Comparison of ENCODE assay signal across 7 cellular contexts in genomic region chr1:214123061-214123784, GRCh38.
DNase-seq lines count a peak whose midpoint lies in the region; TF ChIP-seq lines count a peak whose summit lies in the region.

No MANE protein-coding gene starts in this region.

- H3K36me3 ChIP-seq in H7 (replicated peaks; ENCODE audit: control insufficient read depth, insufficient read depth, low read length) (no peaks in the 10 kb centered on the region), mesodermal cell (ENCODE audit: control insufficient read depth, insufficient read depth, low read length) (no peaks in the 10 kb centered on the region)
- no peaks in the 10 kb centered on the region for H3K36me3 ChIP-seq in effector memory CD4-positive, alpha-beta T cell (ENCODE audit: control insufficient read depth, insufficient read depth, low read length)

- in situ Hi-C loops in SK-MEL-5 (cut with HindIII; ENCODE audit: low pct_unique_long_range_greater_than_20kb, low sequenced_read_pairs) = no loop called here

- H3K27ac ChIP-seq in mesodermal cell (ENCODE audit: low read depth, low read length, severe bottlenecking) = peak overlapping the region; percentile 70
- no peak overlapping the region for H3K27ac ChIP-seq in effector memory CD4-positive, alpha-beta T cell (ENCODE audit: insufficient read depth, low read length, poor library complexity, severe bottlenecking)

- H3K4me1 ChIP-seq in mesodermal cell (ENCODE audit: control insufficient read depth, insufficient read depth, low read length, poor library complexity, severe bottlenecking) = peaks cover 22% of the 10 kb centered on the region
- H3K4me1 ChIP-seq in effector memory CD4-positive, alpha-beta T cell (ENCODE audit: control insufficient read depth, insufficient read depth, low read length, poor library complexity, severe bottlenecking) = no peaks in the 10 kb centered on the region

- 0 to 8% methylated on average over 2 to 4 of the region's 7 CpGs for WGBS in mesodermal cell (ENCODE audit: insufficient coverage in 2 of 2), 2 experiments

- peak; percentile 39 for TF ChIP-seq CTCF in GM10266 (IDR thresholded peaks at IDR 0.05; ENCODE audit: control insufficient read depth, insufficient read depth, low read depth, missing control alignments)

- no peaks in the 10 kb centered on the region for H3K27me3 ChIP-seq in H7 (ENCODE audit: control insufficient read depth, insufficient read depth, low read length)
- no peaks in the 10 kb centered on the region for H3K27me3 ChIP-seq in effector memory CD4-positive, alpha-beta T cell (replicated peaks; ENCODE audit: control insufficient read depth, insufficient read depth, low read length, poor library complexity, severe bottlenecking)

- no peak overlapping the region for H3K4me3 ChIP-seq in H7 (ENCODE audit: insufficient read depth, low read depth, low read length)
- H3K4me3 ChIP-seq in mesodermal cell (ENCODE audit: extremely low read depth, insufficient read depth, low read length, poor library complexity, severe bottlenecking) = no peak overlapping the region
- no peak overlapping the region for H3K4me3 ChIP-seq in effector memory CD4-positive, alpha-beta T cell (ENCODE audit: insufficient read depth, low read depth, low read length, poor library complexity, severe bottlenecking)

- H3K9me3 ChIP-seq in mesodermal cell (ENCODE audit: control insufficient read depth, low read length) = peaks cover 2% of the 10 kb centered on the region
- H3K9me3 ChIP-seq in effector memory CD4-positive, alpha-beta T cell (ENCODE audit: control insufficient read depth, low read length) = no peaks in the 10 kb centered on the region

- peak; percentile 51 for DNase-seq in GM10266 (ENCODE audit: extremely low spot score)
- peak; percentile 81 for DNase-seq in H7
- peak; percentile 86 for DNase-seq in NCI-H1092 treated with DMSO at 0.1 percent for 48 hours (lab: John Stamatoyannopoulos, UW)
- DNase-seq in SK-MEL-5 (ENCODE audit: low read depth, low spot score) = peak; percentile 82
- peak; percentile 75 for DNase-seq in epidermal melanocyte (ENCODE audit: insufficient read length, low spot score)
- DNase-seq in effector memory CD4-positive, alpha-beta T cell = no peak

Comparison
In these comparisons a context has a peak if more than half of its experiments do, and no peak if none do; other contexts are left out.
1. DNase-seq: peak in GM10266 (single experiment), H7 (single experiment), NCI-H1092 treated with DMSO at 0.1 percent for 48 hours (single experiment), SK-MEL-5 (single experiment) and epidermal melanocyte (single experiment); none in effector memory CD4-positive, alpha-beta T cell (0 of 3).